ENCODE assay signal across 10 cellular contexts in genomic region chr6:11921017-11921438, GRCh38.
DNase-seq lines count a peak whose midpoint lies in the region; ATAC-seq and TF ChIP-seq lines count a peak whose summit lies in the region.
"Had no signal": no experiment of that assay in that cellular context is flagged by ENCODE, and none has a peak within 500 bp of the region (broad histone marks: within the 10 kb centered on the region; RNA-seq: fewer than 3 reads in every experiment).

No MANE protein-coding gene starts in this region.

- no peak overlapping the region for H3K9ac ChIP-seq in mammary epithelial cell (ENCODE audit: insufficient read depth, low read length)

- H3K4me1 ChIP-seq in mammary epithelial cell (ENCODE audit: insufficient read depth, low read length) (peaks cover 13% of the 10 kb centered on the region), thoracic aorta (ENCODE audit: control insufficient read depth in 1 of 2, low read depth in 2 of 2) (peaks cover 4 to 41% of the 10 kb centered on the region in 2 donors)

- DNase-seq in HPDE6-E6E7 (ENCODE audit: extremely low spot score) (peak; percentile 70), mammary epithelial cell (peak; percentile 90), kidney tubule cell (ENCODE audit: low spot score) (peak; percentile 91), thoracic aorta (ENCODE audit: low spot score) (peak; percentile 33), COLO668 (lab: John Stamatoyannopoulos, UW; ENCODE audit: unreplicated experiment) (no peak), NCI-H82 (lab: John Stamatoyannopoulos, UW) (no peak), SW480 (ENCODE audit: low spot score) (no peak), SHP77 treated with DMSO at 0.1 percent for 48 hours (lab: John Stamatoyannopoulos, UW) (no peak)
- DNase-seq: activated CD4-positive, alpha-beta T cell treated with anti-CD3 and anti-CD28 coated beads, Interleukin-2, amount 50 U/mL, for 48 hours; NCI-H1092 had no signal

- no peaks in the 10 kb centered on the region for H3K79me2 ChIP-seq in mammary epithelial cell (ENCODE audit: insufficient read depth, low read length)

- no peaks in the 10 kb centered on the region for H3K27me3 ChIP-seq in mammary epithelial cell (ENCODE audit: insufficient read depth, low read length)
- H3K27me3 ChIP-seq in thoracic aorta (replicated peaks; ENCODE audit: insufficient read depth), result no peaks in the 10 kb centered on the region

- TF ChIP-seq CTCF in mammary epithelial cell (conservative IDR thresholded peaks at IDR 0.05 in 1 of 2, IDR thresholded peaks at IDR 0.05 in 1 of 2; ENCODE audit: extremely low read depth in 1 of 2, insufficient read depth in 1 of 2, low read depth in 1 of 2, low read length in 2 of 2) (no peak), thoracic aorta (IDR thresholded peaks at IDR 0.05) (no peak)

- CTCF ChIA-PET in mammary epithelial cell (lab: Charles Lee; ENCODE audit: low non-redundant PET), result no interaction called here

- H3K9me3 ChIP-seq in mammary epithelial cell (replicated peaks; ENCODE audit: insufficient read depth, low read length) (no peaks in the 10 kb centered on the region), thoracic aorta (no peaks in the 10 kb centered on the region)

- H3K4me2 ChIP-seq in mammary epithelial cell (ENCODE audit: insufficient read depth, low read depth, low read length), result no peak overlapping the region

- H3K36me3 ChIP-seq in mammary epithelial cell (ENCODE audit: insufficient read depth, low read length) (no peaks in the 10 kb centered on the region), thoracic aorta (no peaks in the 10 kb centered on the region)

- intact Hi-C loops in mammary epithelial cell (cut with micrococcal nuclease), result loop anchor here (1.0 to 10.0 kb wide), 4 partner anchors 88 to 216 kb away; no protein-coding TSS in a partner anchor

- H3K4me3 ChIP-seq in mammary epithelial cell (replicated peaks in 1 of 3; ENCODE audit: insufficient read depth in 1 of 3, low read depth in 2 of 3, low read length in 3 of 3), result no peak overlapping the region
- no peak overlapping the region for H3K4me3 ChIP-seq in thoracic aorta

- whole genome bisulfite sequencing in mammary epithelial cell (ENCODE audit: low coverage, missing lambda C conversion rate), result 23% methylated on average over 5 of the region's 5 CpGs

- H3K27ac ChIP-seq in mammary epithelial cell (ENCODE audit: insufficient read depth, low read depth, low read length), result peak overlapping the region; percentile 37
- H3K27ac ChIP-seq in thoracic aorta, result peak overlapping the region; percentile 59 to 77

- H2AFZ ChIP-seq in mammary epithelial cell (ENCODE audit: low read depth, low read length), result peak overlapping the region; percentile 77

- dilution Hi-C loops in mammary epithelial cell (cut with HindIII; ENCODE audit: low sequenced_read_pairs), result no loop called here

- in situ Hi-C loops in mammary epithelial cell (cut with MboI; ENCODE audit: low sequenced_read_pairs in 2 of 2), result no loop called here

- peak; percentile 55 for ATAC-seq in thoracic aorta (ENCODE audit: insufficient number of reproducible peaks, low FRiP score, low read depth)

- no TSS peak for BruUV-seq in mammary epithelial cell (replicated peaks; lab: Mats Ljungman, UMichigan)

- H4K20me1 ChIP-seq in mammary epithelial cell (ENCODE audit: insufficient read depth, low read length), result no peaks in the 10 kb centered on the region

Comparison
In these comparisons a context has a peak if more than half of its experiments do, and no peak if none do; other contexts are left out.
1. DNase-seq: peak in HPDE6-E6E7 (single experiment), mammary epithelial cell (single experiment), kidney tubule cell (single experiment) and thoracic aorta (single experiment); none in COLO668 (single experiment), NCI-H82 (single experiment), SW480 (single experiment) and SHP77 treated with DMSO at 0.1 percent for 48 hours (single experiment).